ENCODE assay signal across 1 cellular context in genomic region chr10:78577673-78578072, GRCh38.
TF ChIP-seq lines count a peak whose summit lies in the region.

No MANE protein-coding gene starts in this region.

TF ChIP-seq in H1, 55 proteins besides CTCF, POLR2A, EP300 and RAD21:
- TF ChIP-seq BCL11A (IDR thresholded peaks at IDR 0.05; ENCODE audit: low read depth in 2 of 2, low read length in 2 of 2): no peak
- TF ChIP-seq TBP (IDR thresholded peaks at IDR 0.05; ENCODE audit: low read depth, low read length): no peak
- TF ChIP-seq YY1 (IDR thresholded peaks at IDR 0.05; ENCODE audit: low read depth, low read length): no peak
TF ChIP-seq in H1: peak in this region for 0.
